Comparison of ENCODE assay signal across 1 cellular context in the genomic region with DNA sequence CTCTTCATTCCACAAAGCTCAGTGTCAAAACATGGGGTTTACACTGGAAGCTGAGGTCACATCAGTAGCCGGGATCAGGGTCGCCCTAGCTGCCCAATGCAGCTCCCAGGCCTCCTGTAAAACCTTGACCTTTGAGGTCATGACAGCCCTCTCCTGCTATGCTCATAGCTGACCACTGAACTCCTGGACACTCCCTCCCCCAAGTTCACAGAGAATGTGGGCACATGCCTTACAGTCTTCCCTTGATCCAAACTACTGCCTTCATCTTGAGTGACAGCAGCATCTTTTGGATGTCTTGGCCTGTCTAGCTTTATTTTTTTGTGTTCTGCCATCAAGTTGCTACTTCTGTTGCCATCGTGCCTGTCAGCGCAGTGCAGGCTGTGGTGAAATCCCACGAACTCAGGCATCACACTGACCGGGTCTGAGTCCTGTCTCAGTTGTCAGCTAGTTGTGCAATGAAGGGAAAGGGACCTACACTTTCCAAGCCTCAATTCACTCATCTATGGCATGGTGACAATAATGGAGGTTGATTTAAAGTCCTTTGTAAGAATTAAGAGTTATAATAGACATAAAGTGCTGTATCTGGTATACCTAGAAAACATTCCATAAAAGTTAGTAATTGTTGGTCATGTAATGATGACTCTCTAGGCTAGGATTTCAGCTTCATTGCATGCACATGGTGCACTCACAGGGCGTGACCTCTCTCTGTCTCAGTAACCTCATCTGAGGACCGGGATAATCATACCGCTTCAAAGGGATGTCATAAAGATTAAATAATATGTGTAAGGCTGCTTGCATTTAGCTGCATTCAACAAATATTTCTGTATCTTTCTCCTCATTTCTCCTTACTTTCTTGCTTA.
TF ChIP-seq lines count a peak whose summit lies in the region.

No MANE protein-coding gene starts in this region.

TF ChIP-seq in IMR-90, 13 proteins besides CTCF, POLR2A, EP300 and RAD21:
- TF ChIP-seq NFE2L2 (IDR thresholded peaks at IDR 0.05; ENCODE audit: low read depth, low read length) (no peak), MXI1 (IDR thresholded peaks at IDR 0.05; ENCODE audit: borderline replicate concordance, low read depth, low read length) (no peak), BHLHE40 (IDR thresholded peaks at IDR 0.05; ENCODE audit: low read depth, low read length) (peak; percentile 85), USF2 (IDR thresholded peaks at IDR 0.05; ENCODE audit: low read depth, low read length) (peak; percentile 16; the same call in 1 of the 2 replicates), CEBPB (IDR thresholded peaks at IDR 0.05; ENCODE audit: low read depth, low read length) (peak; percentile 77), CHD1 (IDR thresholded peaks at IDR 0.05; ENCODE audit: low read depth, low read length) (no peak), FOS (IDR thresholded peaks at IDR 0.05; ENCODE audit: low read depth, low read length) (peak; percentile 90), MAFK (IDR thresholded peaks at IDR 0.05; ENCODE audit: low read depth, low read length) (no peak), MAZ (IDR thresholded peaks at IDR 0.05; ENCODE audit: borderline replicate concordance, low read depth, low read length) (no peak)
- TF ChIP-seq, protein P1, sequence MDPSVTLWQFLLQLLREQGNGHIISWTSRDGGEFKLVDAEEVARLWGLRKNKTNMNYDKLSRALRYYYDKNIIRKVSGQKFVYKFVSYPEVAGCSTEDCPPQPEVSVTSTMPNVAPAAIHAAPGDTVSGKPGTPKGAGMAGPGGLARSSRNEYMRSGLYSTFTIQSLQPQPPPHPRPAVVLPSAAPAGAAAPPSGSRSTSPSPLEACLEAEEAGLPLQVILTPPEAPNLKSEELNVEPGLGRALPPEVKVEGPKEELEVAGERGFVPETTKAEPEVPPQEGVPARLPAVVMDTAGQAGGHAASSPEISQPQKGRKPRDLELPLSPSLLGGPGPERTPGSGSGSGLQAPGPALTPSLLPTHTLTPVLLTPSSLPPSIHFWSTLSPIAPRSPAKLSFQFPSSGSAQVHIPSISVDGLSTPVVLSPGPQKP (IDR thresholded peaks at IDR 0.05; ENCODE audit: borderline replicate concordance, low read depth, low read length), result no peak
